ENCODE assay signal across 1 cellular context in the genomic region with DNA sequence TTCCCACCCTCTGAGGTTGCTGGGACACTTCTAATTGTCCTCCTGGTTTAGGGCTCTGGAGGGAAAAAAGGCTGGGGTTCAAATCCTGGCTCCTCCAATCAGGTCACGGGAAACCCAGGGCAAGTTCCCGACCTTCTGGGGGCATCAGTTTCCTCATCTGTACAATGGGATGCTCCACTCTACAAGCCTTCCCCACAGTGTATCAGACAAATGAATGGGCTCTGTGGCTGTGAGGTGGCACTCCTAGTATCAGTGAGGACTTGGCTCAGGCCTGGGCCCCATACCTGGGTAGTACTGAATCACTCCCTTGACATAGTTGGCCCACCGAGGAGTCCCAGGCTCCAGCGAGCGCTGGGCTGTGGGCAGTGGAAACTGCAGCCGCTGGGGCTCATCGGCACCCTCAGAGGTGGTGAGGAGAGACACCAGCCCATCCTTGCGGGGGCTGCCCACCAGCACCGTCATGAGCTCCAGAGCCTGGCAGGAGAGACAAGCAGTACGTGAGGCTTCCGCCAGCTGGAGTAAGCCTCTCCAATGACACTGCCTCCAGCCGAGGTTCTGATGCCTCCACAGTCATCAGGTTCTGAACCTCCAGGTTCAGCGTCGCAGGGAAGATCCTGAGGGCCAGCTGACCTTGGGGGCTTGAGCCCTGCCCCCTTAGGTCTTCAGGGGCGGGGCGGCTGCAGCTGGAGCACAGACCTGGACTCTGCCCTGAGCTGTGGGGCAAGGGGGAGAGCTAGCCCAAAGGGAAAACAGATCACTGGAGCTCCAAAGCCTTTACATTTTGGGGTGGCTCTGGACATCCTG.
TF ChIP-seq lines count a peak whose summit lies in the region.

No MANE protein-coding gene starts in this region.

TF ChIP-seq in liver, 16 proteins besides CTCF, POLR2A, EP300 and RAD21 (continued from another document):
- TF ChIP-seq, protein P1, sequence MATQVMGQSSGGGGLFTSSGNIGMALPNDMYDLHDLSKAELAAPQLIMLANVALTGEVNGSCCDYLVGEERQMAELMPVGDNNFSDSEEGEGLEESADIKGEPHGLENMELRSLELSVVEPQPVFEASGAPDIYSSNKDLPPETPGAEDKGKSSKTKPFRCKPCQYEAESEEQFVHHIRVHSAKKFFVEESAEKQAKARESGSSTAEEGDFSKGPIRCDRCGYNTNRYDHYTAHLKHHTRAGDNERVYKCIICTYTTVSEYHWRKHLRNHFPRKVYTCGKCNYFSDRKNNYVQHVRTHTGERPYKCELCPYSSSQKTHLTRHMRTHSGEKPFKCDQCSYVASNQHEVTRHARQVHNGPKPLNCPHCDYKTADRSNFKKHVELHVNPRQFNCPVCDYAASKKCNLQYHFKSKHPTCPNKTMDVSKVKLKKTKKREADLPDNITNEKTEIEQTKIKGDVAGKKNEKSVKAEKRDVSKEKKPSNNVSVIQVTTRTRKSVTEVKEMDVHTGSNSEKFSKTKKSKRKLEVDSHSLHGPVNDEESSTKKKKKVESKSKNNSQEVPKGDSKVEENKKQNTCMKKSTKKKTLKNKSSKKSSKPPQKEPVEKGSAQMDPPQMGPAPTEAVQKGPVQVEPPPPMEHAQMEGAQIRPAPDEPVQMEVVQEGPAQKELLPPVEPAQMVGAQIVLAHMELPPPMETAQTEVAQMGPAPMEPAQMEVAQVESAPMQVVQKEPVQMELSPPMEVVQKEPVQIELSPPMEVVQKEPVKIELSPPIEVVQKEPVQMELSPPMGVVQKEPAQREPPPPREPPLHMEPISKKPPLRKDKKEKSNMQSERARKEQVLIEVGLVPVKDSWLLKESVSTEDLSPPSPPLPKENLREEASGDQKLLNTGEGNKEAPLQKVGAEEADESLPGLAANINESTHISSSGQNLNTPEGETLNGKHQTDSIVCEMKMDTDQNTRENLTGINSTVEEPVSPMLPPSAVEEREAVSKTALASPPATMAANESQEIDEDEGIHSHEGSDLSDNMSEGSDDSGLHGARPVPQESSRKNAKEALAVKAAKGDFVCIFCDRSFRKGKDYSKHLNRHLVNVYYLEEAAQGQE (IDR thresholded peaks at IDR 0.05) = no peak
